Comparison of ENCODE assay signal across 33 cellular contexts in the genomic region with DNA sequence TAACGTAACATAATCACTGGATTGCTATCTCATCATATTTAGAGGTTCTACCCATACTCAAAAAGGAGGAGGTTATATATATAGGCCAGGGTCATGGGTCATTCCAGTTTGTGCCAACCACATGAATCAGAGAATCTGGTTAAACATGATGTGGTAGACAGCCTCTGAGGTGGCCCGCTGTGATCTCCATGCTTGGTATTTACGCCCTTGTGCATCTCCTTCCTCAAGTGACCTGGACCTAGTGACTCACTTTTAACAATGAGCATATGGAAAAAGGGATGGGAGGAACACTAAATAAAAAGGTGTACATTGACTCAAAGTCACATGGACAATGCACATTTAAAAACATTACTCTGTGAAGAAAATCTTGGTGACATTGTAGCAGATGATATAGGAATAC.
"Had no signal": no experiment of that assay in that cellular context is flagged by ENCODE, and none has a peak within 500 bp of the region (broad histone marks: within the 10 kb centered on the region; RNA-seq: fewer than 3 reads in every experiment).

No MANE protein-coding gene starts in this region.

- H3K9me3 ChIP-seq: adrenal gland, body of pancreas, breast epithelium had no signal

- H3K4me3 ChIP-seq: adrenal gland, body of pancreas, breast epithelium had no signal

- ATAC-seq: activated CD8-positive, alpha-beta T cell treated with anti-CD3 and anti-CD28 coated beads for 36 hours; activated naive CD4-positive, alpha-beta T cell treated with anti-CD3 and anti-CD28 coated beads, Interleukin-2, amount 50 U/mL, for 72 hours; activated T-cell treated with anti-CD3 and anti-CD28 coated beads, Interleukin-2, amount 50 U/mL, for 4 hours; activated T-cell treated with anti-CD3 and anti-CD28 coated beads, Interleukin-2, amount 50 U/mL, for 72 hours; activated T-helper 17 cell treated with anti-CD3 and anti-CD28 coated beads, Interleukin-2, amount 50 U/mL, for 72 hours; body of pancreas had no signal

- H3K36me3 ChIP-seq: adrenal gland, brain microvascular endothelial cell, breast epithelium had no signal

- H3K4me1 ChIP-seq: adrenal gland, body of pancreas, breast epithelium had no signal

- FAIRE-seq: astrocyte, TTC549 had no signal

- H3K27ac ChIP-seq: adrenal gland, body of pancreas, brain microvascular endothelial cell, breast epithelium, VCaP had no signal

- H3K27me3 ChIP-seq: adrenal gland, body of pancreas, brain microvascular endothelial cell, breast epithelium had no signal

- DNase-seq: activated B cell treated with CpG ODN at 0.5 μM for 24 hours; activated CD4-positive, alpha-beta memory T cell treated with anti-CD3 and anti-CD28 coated beads for 36 hours; activated CD4-positive, alpha-beta T cell treated with anti-CD3 and anti-CD28 coated beads for 4 hours; activated CD4-positive, alpha-beta T cell treated with anti-CD3 and anti-CD28 coated beads, Interleukin-2, amount 10 ng/mL, durations not matched to agents 24 days and 14 days; activated CD4-positive, alpha-beta T cell treated with anti-CD3 and anti-CD28 coated beads, Interleukin-2, amount 50 U/mL, for 1 hour; activated CD4-positive, alpha-beta T cell treated with anti-CD3 and anti-CD28 coated beads, Interleukin-2, amount 50 U/mL, for 4 hours; activated CD4-positive, CD25-positive, alpha-beta regulatory T cell treated with anti-CD3 and anti-CD28 coated beads, Interleukin-2, amount 50 U/mL, for 72 hours; activated CD8-positive, alpha-beta memory T cell treated with anti-CD3 and anti-CD28 coated beads, Interleukin-2, amount 50 U/mL, for 4 hours; activated CD8-positive, alpha-beta T cell treated with anti-CD3 and anti-CD28 coated beads for 36 hours; activated effector memory CD4-positive, alpha-beta T cell treated with anti-CD3 and anti-CD28 coated beads, Interleukin-2, amount 50 U/mL, for 16 hours; activated gamma-delta T cell treated with Interleukin-2 at 50 U/mL for 16 hours; activated naive CD4-positive, alpha-beta T cell; activated naive CD4-positive, alpha-beta T cell treated with anti-CD3 and anti-CD28 coated beads for 36 hours; activated naive CD4-positive, alpha-beta T cell treated with anti-CD3 and anti-CD28 coated beads, Interleukin-2, amount 50 U/mL, for 16 hours; activated naive CD8-positive, alpha-beta T cell treated with anti-CD3 and anti-CD28 coated beads for 36 hours; activated T-cell treated with anti-CD3 and anti-CD28 coated beads for 4 hours; activated T-cell treated with anti-CD3 and anti-CD28 coated beads, Interleukin-2, amount 50 U/mL, for 1 hour; activated T-cell treated with anti-CD3 and anti-CD28 coated beads, Interleukin-2, amount 50 U/mL, for 4 hours; activated T-cell treated with anti-CD3 and anti-CD28 coated beads, Interleukin-2, amount 50 U/mL, for 72 hours; adrenal gland; amniotic stem cell; aorta; body of pancreas; brain microvascular endothelial cell; central memory CD4-positive, alpha-beta T cell; T-helper 2 cell; T-helper 9 cell had no signal
